19 cellular contexts compared by ENCODE assay signal in genomic region chr5:15131909-15132308, GRCh38.
"Had no signal": no experiment of that assay in that cellular context is flagged by ENCODE, and none has a peak within 500 bp of the region (broad histone marks: within the 10 kb centered on the region; RNA-seq: fewer than 3 reads in every experiment).

No MANE protein-coding gene starts in this region.

- DNase-seq: KBM-7; MV-4-11; NCI-H1048; NCI-H1105; NCI-H1417; NCI-H1436 treated with DMSO at 0.1 percent for 48 hours; NCI-H1694 treated with DMSO at 0.1 percent for 48 hours; NCI-H2081; NCI-H2107; NCI-H2227 treated with DMSO at 0.1 percent for 48 hours; NCI-H524 treated with DMSO at 0.1 percent for 48 hours; NCI-H69; NCI-H774; NK-92 treated with Interleukin-12 subunit alpha and Interleukin-12 subunit beta, amount 100 ng/mL, for 24 hours; PC-3; Right ventricle myocardium superior; SIG-M5 had no signal

- H3K36me3 ChIP-seq: SJSA1 had no signal

- H3K27me3 ChIP-seq: SJSA1 had no signal

- H3K4me3 ChIP-seq: SJSA1, SK-N-MC had no signal

- H3K9me3 ChIP-seq: SJSA1 had no signal

- H3K27ac ChIP-seq: SJSA1, SK-N-MC had no signal

- H3K4me1 ChIP-seq: SJSA1 had no signal
